Comparison of ENCODE assay signal across 18 cellular contexts in the genomic region with DNA sequence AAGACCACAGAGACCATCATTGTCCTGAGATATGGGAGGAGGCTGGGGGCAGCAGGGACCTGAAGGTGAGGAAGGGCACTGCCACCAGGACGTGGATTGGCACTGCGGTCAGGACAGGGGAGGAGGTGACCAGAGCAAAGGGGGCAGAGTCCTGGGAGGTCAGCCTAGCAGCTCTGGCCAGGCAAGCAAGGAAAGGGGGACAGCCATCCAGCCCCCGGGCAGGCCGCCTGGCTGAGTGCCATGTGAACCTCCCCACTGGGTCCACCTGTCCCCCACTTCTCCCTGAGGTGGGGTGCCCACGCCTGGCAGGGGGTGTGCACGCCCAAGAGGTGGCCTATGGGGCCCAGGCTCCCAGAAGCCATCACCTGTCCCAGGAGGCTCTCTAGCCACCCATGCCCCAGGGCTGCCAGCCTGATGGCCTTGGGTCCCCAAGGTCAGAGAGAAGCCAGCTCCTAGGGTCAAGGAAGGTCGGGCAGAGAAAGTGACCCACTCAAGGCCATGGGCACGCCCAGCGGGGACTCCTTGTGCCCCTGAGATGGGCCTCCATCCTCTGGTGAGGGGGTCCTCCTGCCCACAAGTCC. TPM values are rescaled to one million over a fixed set of nuclear protein-coding genes. Genes with fewer than 3 reads are reported as not detected.
DNase-seq lines count a peak whose midpoint lies in the region; ATAC-seq, FAIRE-seq and TF ChIP-seq lines count a peak whose summit lies in the region.
"Had no signal": no experiment of that assay in that cellular context is flagged by ENCODE, and none has a peak within 500 bp of the region (broad histone marks: within the 10 kb centered on the region; RNA-seq: fewer than 3 reads in every experiment).

No MANE protein-coding gene starts in this region.

- H4K91ac ChIP-seq in neuronal stem cell (ENCODE audit: low read depth, low read length, poor library complexity) = no peak overlapping the region

- no peaks in the 10 kb centered on the region for H3K9me3 ChIP-seq in CD4-positive, alpha-beta T cell (ENCODE audit: control insufficient read depth, low read length)
- H3K9me3 ChIP-seq in effector memory CD4-positive, alpha-beta T cell (ENCODE audit: control insufficient read depth, low read length) = no peaks in the 10 kb centered on the region
- peaks cover 0 to 3% of the 10 kb centered on the region in 2 donors for H3K9me3 ChIP-seq in neuronal stem cell (replicated peaks in 1 of 2; ENCODE audit: control insufficient read depth in 2 of 2, insufficient read depth in 1 of 2, low read depth in 1 of 2, low read length in 2 of 2)

- no CpG with 5 or more reads among the region's 9 CpGs for WGBS in neuronal stem cell (ENCODE audit: extremely low coverage in 2 of 2, insufficient read length in 2 of 2, insufficient replicate concordance in 1 of 2), 2 donors

- peak overlapping the region; percentile 27 for H2BK15ac ChIP-seq in neuronal stem cell (ENCODE audit: low read length)

- DNase-seq in activated naive CD4-positive, alpha-beta T cell treated with anti-CD3 and anti-CD28 coated beads, Interleukin-2, amount 10 ng/mL, durations not matched to agents 7 days and 5 days = no peak
- DNase-seq in activated naive CD4-positive, alpha-beta T cell treated with Interleukin-2 at 50 U/mL for 16 hours = no peak
- no peak for DNase-seq in CD4-positive, alpha-beta T cell
- no peak for DNase-seq in effector memory CD4-positive, alpha-beta T cell
- DNase-seq in neuronal stem cell (ENCODE audit: low spot score) = no peak
- no peak for DNase-seq in H54 (ENCODE audit: insufficient read length, low spot score)
- no peak for DNase-seq in CD14-positive monocyte (ENCODE audit: low spot score)
- DNase-seq: COR-L47, NCI-H1092, NCI-H2081 treated with DMSO at 0.1 percent for 48 hours, NCI-H510A, NCI-H774, PC-9 had no signal

- H3K4ac ChIP-seq in neuronal stem cell (ENCODE audit: low read length) = no peak overlapping the region

- no peak overlapping the region for H3K4me3 ChIP-seq in effector memory CD4-positive, alpha-beta T cell (ENCODE audit: insufficient read depth, low read depth, low read length, poor library complexity, severe bottlenecking)
- H3K4me3 ChIP-seq in neuronal stem cell (ENCODE audit: low read length in 2 of 2) = no peak overlapping the region
- H3K4me3 ChIP-seq: GM23338, PC-9 had no signal

- intact Hi-C loops in CD4-positive, alpha-beta T cell (cut with DNase I, micrococcal nuclease) = no loop called here
- intact Hi-C loops in CD14-positive monocyte (cut with micrococcal nuclease) = no loop called here

- peak overlapping the region; percentile 12 for H3K9ac ChIP-seq in neuronal stem cell (ENCODE audit: low read depth, low read length, poor library complexity)

- no peaks in the 10 kb centered on the region for H3K27me3 Mint-ChIP-seq in activated naive CD4-positive, alpha-beta T cell treated with anti-CD3 and anti-CD28 coated beads, Interleukin-2, amount 10 ng/mL, durations not matched to agents 7 days and 5 days
- no peaks in the 10 kb centered on the region for H3K27me3 Mint-ChIP-seq in CD4-positive, alpha-beta T cell
- H3K27me3 Mint-ChIP-seq in CD14-positive monocyte (ENCODE audit: low read depth in 3 of 3) = no peaks in the 10 kb centered on the region

- H3K9me3 Mint-ChIP-seq in activated naive CD4-positive, alpha-beta T cell treated with anti-CD3 and anti-CD28 coated beads, Interleukin-2, amount 10 ng/mL, durations not matched to agents 7 days and 5 days = no peaks in the 10 kb centered on the region
- H3K9me3 Mint-ChIP-seq in CD4-positive, alpha-beta T cell = no peaks in the 10 kb centered on the region
- H3K9me3 Mint-ChIP-seq in CD14-positive monocyte = peaks cover 0 to 2% (median 0%) of the 10 kb centered on the region in 7 donors
- H3K9me3 Mint-ChIP-seq: GM23338 had no signal

- H2AK5ac ChIP-seq in neuronal stem cell (ENCODE audit: low read depth, low read length) = no peak overlapping the region

- H3K4me1 Mint-ChIP-seq in activated naive CD4-positive, alpha-beta T cell treated with anti-CD3 and anti-CD28 coated beads, Interleukin-2, amount 10 ng/mL, durations not matched to agents 7 days and 5 days = peaks cover 13% of the 10 kb centered on the region
- peaks cover 15% of the 10 kb centered on the region for H3K4me1 Mint-ChIP-seq in CD4-positive, alpha-beta T cell (ENCODE audit: low read depth)
- H3K4me1 Mint-ChIP-seq in CD14-positive monocyte = peaks cover 11% of the 10 kb centered on the region

- peaks cover 71% of the 10 kb centered on the region for H3K36me3 ChIP-seq in effector memory CD4-positive, alpha-beta T cell (ENCODE audit: control insufficient read depth, insufficient read depth, low read length)
- no peaks in the 10 kb centered on the region for H3K36me3 ChIP-seq in neuronal stem cell (replicated peaks in 1 of 2; ENCODE audit: control insufficient read depth in 2 of 2, insufficient read depth in 2 of 2, low read length in 2 of 2)

- peaks cover 48% of the 10 kb centered on the region for H3K36me3 Mint-ChIP-seq in activated naive CD4-positive, alpha-beta T cell treated with anti-CD3 and anti-CD28 coated beads, Interleukin-2, amount 10 ng/mL, durations not matched to agents 7 days and 5 days
- peaks cover 69% of the 10 kb centered on the region for H3K36me3 Mint-ChIP-seq in CD4-positive, alpha-beta T cell (ENCODE audit: low read depth)
- H3K36me3 Mint-ChIP-seq in CD14-positive monocyte = peaks cover 66 to 94% of the 10 kb centered on the region in 2 donors

- no peak overlapping the region for H3K4me2 ChIP-seq in neuronal stem cell (ENCODE audit: insufficient read depth, low read length, poor library complexity, severe bottlenecking)
- H3K4me2 ChIP-seq: GM23338, PC-9 had no signal

- CTCF ChIA-PET in activated naive CD4-positive, alpha-beta T cell treated with anti-CD3 and anti-CD28 coated beads, Interleukin-2, amount 10 ng/mL, durations not matched to agents 7 days and 5 days (lab: Charles Lee) = no interaction called here
- CTCF ChIA-PET in CD4-positive, alpha-beta T cell (lab: Charles Lee) = no interaction called here

- peak overlapping the region; percentile 41 for H2BK12ac ChIP-seq in neuronal stem cell (ENCODE audit: low read length)

- H3K79me1 ChIP-seq in neuronal stem cell (ENCODE audit: low read depth, low read length) = peaks cover 5% of the 10 kb centered on the region

- no peak overlapping the region for H3K14ac ChIP-seq in neuronal stem cell (ENCODE audit: low read length)

- POLR2A ChIA-PET in CD4-positive, alpha-beta T cell (lab: Charles Lee) = interaction anchor here (1.0 to 4.6 kb wide), 4 partner anchors 9 to 94 kb away, joined by 3 to 17 read pairs (median 4); no protein-coding TSS in a partner anchor

- peak overlapping the region; percentile 35 for H3K23ac ChIP-seq in neuronal stem cell (ENCODE audit: low read depth, low read length, poor library complexity)

- H2BK120ac ChIP-seq in neuronal stem cell (ENCODE audit: low read depth, low read length) = no peak overlapping the region

- no peak for TF ChIP-seq CTCF in CD4-positive, alpha-beta T cell (IDR thresholded peaks at IDR 0.05)
- no peak for TF ChIP-seq CTCF in CD14-positive monocyte (IDR thresholded peaks at IDR 0.05)

- H3K27ac ChIP-seq in CD4-positive, alpha-beta T cell (ENCODE audit: low read depth, low read length) = peak overlapping the region; percentile 39
- peak overlapping the region; percentile 4 for H3K27ac ChIP-seq in effector memory CD4-positive, alpha-beta T cell (ENCODE audit: insufficient read depth, low read length, poor library complexity, severe bottlenecking)
- no peak overlapping the region for H3K27ac ChIP-seq in neuronal stem cell (replicated peaks; ENCODE audit: low read length)
- H3K27ac ChIP-seq: C4-2B, PC-9 had no signal

- H2AFZ ChIP-seq in neuronal stem cell (ENCODE audit: low read length) = no peak overlapping the region
- H2AFZ ChIP-seq: GM23338, PC-9 had no signal

- H3K4me1 ChIP-seq in effector memory CD4-positive, alpha-beta T cell (ENCODE audit: control insufficient read depth, insufficient read depth, low read length, poor library complexity, severe bottlenecking) = peaks cover 6% of the 10 kb centered on the region
- H3K4me1 ChIP-seq in neuronal stem cell (ENCODE audit: control insufficient read depth in 2 of 2, insufficient read depth in 1 of 2, low read depth in 1 of 2, low read length in 2 of 2) = no peaks in the 10 kb centered on the region

- TF ChIP-seq POLR2A in H54 (IDR thresholded peaks at IDR 0.05; ENCODE audit: low read depth, low read length) = no peak

- H3K18ac ChIP-seq in neuronal stem cell (ENCODE audit: low read length) = peak overlapping the region; percentile 57

- no peak for ATAC-seq in CD4-positive, alpha-beta T cell (ENCODE audit: poor library complexity)
- ATAC-seq in HG03565 (IDR thresholded peaks at IDR 0.05; ENCODE audit: unreplicated experiment) = no peak
- ATAC-seq: GM23338 had no signal

- peak overlapping the region; percentile 55 for H3K27ac Mint-ChIP-seq in activated naive CD4-positive, alpha-beta T cell treated with anti-CD3 and anti-CD28 coated beads, Interleukin-2, amount 10 ng/mL, durations not matched to agents 7 days and 5 days
- no peak overlapping the region for H3K27ac Mint-ChIP-seq in CD4-positive, alpha-beta T cell
- peak overlapping the region in 3 of 7 donors; percentile 49 to 84 (median 78) for H3K27ac Mint-ChIP-seq in CD14-positive monocyte
- H3K27ac Mint-ChIP-seq: GM23338 had no signal

- H3K4me3 Mint-ChIP-seq in activated naive CD4-positive, alpha-beta T cell treated with anti-CD3 and anti-CD28 coated beads, Interleukin-2, amount 10 ng/mL, durations not matched to agents 7 days and 5 days = no peak overlapping the region
- no peak overlapping the region for H3K4me3 Mint-ChIP-seq in CD4-positive, alpha-beta T cell
- H3K4me3 Mint-ChIP-seq in CD14-positive monocyte = no peak overlapping the region
- H3K4me3 Mint-ChIP-seq: GM23338 had no signal

- FAIRE-seq in H54 (lab: Jason Lieb, UNC) = no peak
- FAIRE-seq: A204.1, GM12892 had no signal

- H2BK5ac ChIP-seq in neuronal stem cell (ENCODE audit: low read length) = no peak overlapping the region

- no peak overlapping the region for H4K8ac ChIP-seq in neuronal stem cell (ENCODE audit: low read depth, low read length)

- H3K27me3 ChIP-seq in CD4-positive, alpha-beta T cell (ENCODE audit: control insufficient read depth, insufficient read depth, low read length) = no peaks in the 10 kb centered on the region
- no peaks in the 10 kb centered on the region for H3K27me3 ChIP-seq in effector memory CD4-positive, alpha-beta T cell (replicated peaks; ENCODE audit: control insufficient read depth, insufficient read depth, low read length, poor library complexity, severe bottlenecking)
- H3K27me3 ChIP-seq in neuronal stem cell (ENCODE audit: control insufficient read depth in 3 of 3, insufficient read depth in 3 of 3, low read depth in 1 of 3, low read length in 3 of 3) = peaks cover 0 to 58% (median 0%) of the 10 kb centered on the region in 3 experiments

RNA-seq across cellular contexts. Expression of a gene that starts 17.6 kb away (rescaled TPM):
- total RNA-seq in CD4-positive, alpha-beta T cell = 10 to 100 TPM; 99.0 to 99.5 TPM
- 134 TPM for polyA plus RNA-seq in neuronal stem cell (2013, experiment 1 of 2)
- 131 TPM for polyA plus RNA-seq in neuronal stem cell (2013, experiment 2 of 2)
- polyA plus RNA-seq in CD14-positive monocyte = 100 to 1,000 TPM; 206 to 238 TPM

RNA-seq across cellular contexts. Expression of a gene that starts 29.6 kb away (rescaled TPM):
- total RNA-seq in CD4-positive, alpha-beta T cell = 100 to 1,000 TPM; 283 to 284 TPM
- 0.06 TPM for polyA plus RNA-seq in neuronal stem cell (2013, experiment 1 of 2)
- polyA plus RNA-seq in neuronal stem cell (2013, experiment 2 of 2) = 0.12 TPM
- 1,000 to 10,000 TPM; 1,470 to 1,628 TPM for polyA plus RNA-seq in CD14-positive monocyte

RNA-seq across cellular contexts. Expression of a gene that starts 48.8 kb away (rescaled TPM):
- 1 to 10 TPM; 7.7 to 9.1 TPM for total RNA-seq in CD4-positive, alpha-beta T cell
- polyA plus RNA-seq in neuronal stem cell (2013, experiment 1 of 2) = 17.0 TPM
- polyA plus RNA-seq in neuronal stem cell (2013, experiment 2 of 2) = 16.6 TPM
- 1 to 10 TPM; 7.5 to 9.0 TPM for polyA plus RNA-seq in CD14-positive monocyte
